8 cellular contexts compared by ENCODE assay signal in genomic region chr5:61167382-61167781, GRCh38. TPM values are rescaled to one million over a fixed set of nuclear protein-coding genes. Genes with fewer than 3 reads are reported as not detected.
DNase-seq lines count a peak whose midpoint lies in the region; ATAC-seq, FAIRE-seq and TF ChIP-seq lines count a peak whose summit lies in the region.

No MANE protein-coding gene starts in this region.

- CTCF ChIA-PET in BJ (lab: Yijun Ruan, JAX) (interaction anchor here (1.0 kb wide), 1 partner anchor 491 kb away, joined by 3 read pairs; no protein-coding TSS in a partner anchor), HepG2 (lab: Yijun Ruan, JAX; ENCODE audit: low intra/inter-chr PET ratio, low total read pairs) (no interaction called here)

- POLR2A ChIA-PET in BJ (lab: Charles Lee): no interaction called here
- POLR2A ChIA-PET in HepG2 (lab: Yijun Ruan, JAX): no interaction called here

- no peak overlapping the region for H3K27ac ChIP-seq in HepG2 (ENCODE audit: extremely low read length, insufficient read depth, low read length)

- peaks cover 5% of the 10 kb centered on the region for H3K79me2 ChIP-seq in HepG2 (ENCODE audit: insufficient read depth, low read length)

- H3K9me3 ChIP-seq in HAP-1 (no peaks in the 10 kb centered on the region), adipocyte (ENCODE audit: control insufficient read depth, low read length) (no peaks in the 10 kb centered on the region), HepG2 (ENCODE audit: low read length) (no peaks in the 10 kb centered on the region)

- H3K36me3 Mint-ChIP-seq in activated T-helper 2 cell treated with anti-CD3 and anti-CD28 coated beads, Interferon-gamma antibody, Interleukin-2, Interleukin-4, amounts not matched to agents 10 μg/mL and 5 μg/mL and 100 μg/mL, durations not matched to agents 14 hours and 24 hours and 36 hours (ENCODE audit: low read depth): peaks cover 3% of the 10 kb centered on the region

- DNase-seq in BJ (ENCODE audit: low read depth): no peak
- DNase-seq in HAP-1 (ENCODE audit: low spot score in 2 of 2): peak; percentile 6 to 13
- DNase-seq in adipocyte (ENCODE audit: low read depth): peak; percentile 58
- no peak for DNase-seq in HepG2 (ENCODE audit: low spot score)
- DNase-seq in NCI-H1105 treated with DMSO at 0.1 percent for 48 hours (lab: John Stamatoyannopoulos, UW): no peak
- DNase-seq in activated T-helper 2 cell treated with anti-CD3 and anti-CD28 coated beads, Interferon-gamma antibody, Interleukin-2, Interleukin-4, amounts not matched to agents 10 μg/mL and 5 μg/mL and 100 μg/mL, durations not matched to agents 14 hours and 24 hours and 36 hours (ENCODE audit: low spot score): no peak
- DNase-seq in activated CD4-positive, alpha-beta T cell treated with anti-CD3 and anti-CD28 coated beads for 48 hours: no peak

- no peak overlapping the region for H2AFZ ChIP-seq in HepG2 (ENCODE audit: low read length)

- H3K27me3 Mint-ChIP-seq in activated T-helper 2 cell treated with anti-CD3 and anti-CD28 coated beads, Interferon-gamma antibody, Interleukin-2, Interleukin-4, amounts not matched to agents 10 μg/mL and 5 μg/mL and 100 μg/mL, durations not matched to agents 14 hours and 24 hours and 36 hours (ENCODE audit: low read depth): no peaks in the 10 kb centered on the region

- no peak for TF ChIP-seq RAD21 in HepG2 (CRISPR knock-in tag; IDR thresholded peaks at IDR 0.05)

- H3K36me3 ChIP-seq in BJ (ENCODE audit: control insufficient read depth, insufficient read depth, low read length) (no peaks in the 10 kb centered on the region), HAP-1 (replicated peaks) (no peaks in the 10 kb centered on the region), adipocyte (ENCODE audit: control insufficient read depth, insufficient read depth, low read length, severe bottlenecking) (no peaks in the 10 kb centered on the region), HepG2 (replicated peaks in 1 of 2; ENCODE audit: control insufficient read depth in 1 of 2, insufficient read depth in 2 of 2, low read length in 2 of 2) (no peaks in the 10 kb centered on the region)

- TF ChIP-seq EP300 in HepG2 (IDR thresholded peaks at IDR 0.05; ENCODE audit: low read depth in 2 of 2, low read length in 2 of 2) (no peak), HepG2 (CRISPR knock-in tag; IDR thresholded peaks at IDR 0.05; ENCODE audit: borderline replicate concordance) (no peak)

- peaks cover 15% of the 10 kb centered on the region for H3K4me1 Mint-ChIP-seq in activated T-helper 2 cell treated with anti-CD3 and anti-CD28 coated beads, Interferon-gamma antibody, Interleukin-2, Interleukin-4, amounts not matched to agents 10 μg/mL and 5 μg/mL and 100 μg/mL, durations not matched to agents 14 hours and 24 hours and 36 hours (ENCODE audit: low read depth)

- ATAC-seq in HepG2 (no peak), GM19328 (IDR thresholded peaks at IDR 0.05; ENCODE audit: unreplicated experiment) (no peak)

- H4K20me1 ChIP-seq in HepG2 (ENCODE audit: insufficient read depth, low read length): no peaks in the 10 kb centered on the region

- H3K9me3 Mint-ChIP-seq in activated T-helper 2 cell treated with anti-CD3 and anti-CD28 coated beads, Interferon-gamma antibody, Interleukin-2, Interleukin-4, amounts not matched to agents 10 μg/mL and 5 μg/mL and 100 μg/mL, durations not matched to agents 14 hours and 24 hours and 36 hours: no peaks in the 10 kb centered on the region

- in situ Hi-C loops in HAP-1 (cut with MboI; ENCODE audit: low sequenced_read_pairs): no loop called here
- in situ Hi-C loops in HepG2 (cut with HindIII; ENCODE audit: extremely low pct_ligation_motif_present, low pct_unique_long_range_greater_than_20kb): no loop called here

- peak; percentile 40 for TF ChIP-seq CTCF in BJ (IDR thresholded peaks at IDR 0.05; ENCODE audit: insufficient read depth, low read depth, low read length)
- peak; percentile 41 for TF ChIP-seq CTCF in HepG2 (CRISPR knock-in tag; IDR thresholded peaks at IDR 0.05)

- no peak for FAIRE-seq in HepG2 (lab: Jason Lieb, UNC)

- H3K4me2 ChIP-seq in HepG2 (ENCODE audit: low read depth, low read length): no peak overlapping the region

- H3K4me3 Mint-ChIP-seq in activated T-helper 2 cell treated with anti-CD3 and anti-CD28 coated beads, Interferon-gamma antibody, Interleukin-2, Interleukin-4, amounts not matched to agents 10 μg/mL and 5 μg/mL and 100 μg/mL, durations not matched to agents 14 hours and 24 hours and 36 hours (ENCODE audit: low read depth): no peak overlapping the region

- BruUV-seq in HepG2 (replicated peaks; lab: Mats Ljungman, UMichigan): no TSS peak

- 65% methylated on average over 4 of the region's 4 CpGs for WGBS in HepG2 (ENCODE audit: low lambda C conversion rate)

- no peak overlapping the region for H3K27ac Mint-ChIP-seq in activated T-helper 2 cell treated with anti-CD3 and anti-CD28 coated beads, Interferon-gamma antibody, Interleukin-2, Interleukin-4, amounts not matched to agents 10 μg/mL and 5 μg/mL and 100 μg/mL, durations not matched to agents 14 hours and 24 hours and 36 hours

- H3K9ac ChIP-seq in adipocyte (ENCODE audit: low read length) (no peak overlapping the region), HepG2 (ENCODE audit: insufficient read depth, low read depth, low read length) (no peak overlapping the region)

- no peak overlapping the region for H3K4me3 ChIP-seq in BJ (ENCODE audit: low read depth, low read length)
- H3K4me3 ChIP-seq in HAP-1: no peak overlapping the region
- no peak overlapping the region for H3K4me3 ChIP-seq in adipocyte (ENCODE audit: low read length)
- H3K4me3 ChIP-seq in HepG2 (replicated peaks in 1 of 3; ENCODE audit: insufficient read depth in 1 of 3, low read depth in 2 of 3, low read length in 3 of 3): no peak overlapping the region

- no peak for TF ChIP-seq POLR2A in HepG2 (IDR thresholded peaks at IDR 0.05; ENCODE audit: insufficient read depth in 1 of 2, low read depth in 2 of 2, low read length in 2 of 2)

- H3K4me1 ChIP-seq in HAP-1 (no peaks in the 10 kb centered on the region), adipocyte (ENCODE audit: control insufficient read depth, insufficient read depth, low read length) (peaks cover 11% of the 10 kb centered on the region), HepG2 (ENCODE audit: insufficient read depth, low read length) (peaks cover 14% of the 10 kb centered on the region)

- intact Hi-C loops in HepG2 (cut with micrococcal nuclease; ENCODE audit: unreplicated experiment): loop anchor here (10.0 kb wide), 2 partner anchors 213 to 487 kb away; no protein-coding TSS in a partner anchor
- intact Hi-C loops in activated T-helper 2 cell treated with anti-CD3 and anti-CD28 coated beads, Interferon-gamma antibody, Interleukin-2, Interleukin-4, amounts not matched to agents 10 μg/mL and 5 μg/mL and 100 μg/mL, durations not matched to agents 14 hours and 24 hours and 36 hours (cut with micrococcal nuclease): loop anchor here (10.0 kb wide), 4 partner anchors 113 to 493 kb away; no protein-coding TSS in a partner anchor

- H3K27me3 ChIP-seq in BJ (ENCODE audit: control insufficient read depth, insufficient read depth, low read length) (no peaks in the 10 kb centered on the region), HAP-1 (ENCODE audit: low read depth) (no peaks in the 10 kb centered on the region), adipocyte (replicated peaks; ENCODE audit: control insufficient read depth, insufficient read depth, low read length) (no peaks in the 10 kb centered on the region), HepG2 (ENCODE audit: control insufficient read depth in 1 of 2, insufficient read depth in 2 of 2, low read length in 2 of 2) (no peaks in the 10 kb centered on the region)

TF ChIP-seq in HepG2, 621 proteins besides CTCF, POLR2A, EP300 and RAD21:
- TF ChIP-seq STAG1 (CRISPR knock-in tag; IDR thresholded peaks at IDR 0.05) (peak; percentile 57), MAFF (IDR thresholded peaks at IDR 0.05; ENCODE audit: low read depth, low read length) (peak; percentile 56; the same call in 1 of the 2 replicates), ZNF766 (CRISPR knock-in tag; IDR thresholded peaks at IDR 0.05; ENCODE audit: borderline replicate concordance) (no peak), NR2F1 (CRISPR knock-in tag; IDR thresholded peaks at IDR 0.05) (no peak), ZBTB7A (CRISPR knock-in tag; IDR thresholded peaks at IDR 0.05) (no peak), ZNF3 (CRISPR knock-in tag; IDR thresholded peaks at IDR 0.05) (0 out of 2 replicates have a peak, but pooled peaks have one; percentile 37), MAFK (conservative IDR thresholded peaks at IDR 0.05 in 1 of 2, IDR thresholded peaks at IDR 0.05 in 1 of 2; ENCODE audit: low read length in 2 of 2) (peak; percentile 10 to 62; a peak in 2 of 4 replicates)
TF ChIP-seq in HepG2: peak in this region for 4.

RNA-seq across cellular contexts. Expression of gene SMIM15, which starts 5.1 kb away (rescaled TPM):
- polyA plus RNA-seq in BJ (2011; rRNA removed) (30.4 and 42.0 TPM in 2 replicates), HepG2 (2011; rRNA removed) (12.7 and 13.0 TPM in 2 replicates)
- polyA minus RNA-seq in BJ (2011; rRNA and poly(A)+ RNA removed): 18.2 and 20.3 TPM in 2 replicates
- total RNA-seq in HepG2 (2016; rRNA removed; fragmentation: Illumina TruSeq; extraction: Trizol): 58.2 and 74.4 TPM in 2 replicates
- total RNA-seq in HepG2 (2016; cell fraction: cytosol; rRNA removed; fragmentation: Illumina TruSeq; extraction: Trizol; ENCODE audit: low read depth): 16.8 and 28.1 TPM in 2 replicates
- total RNA-seq in HepG2 (2016; cell fraction: insoluble cytoplasmic fraction; rRNA removed; fragmentation: Illumina TruSeq; extraction: Trizol): 57.5 and 78.2 TPM in 2 replicates
- 59.2 and 71.6 TPM in 2 replicates for total RNA-seq in HepG2 (2016; cell fraction: membrane; rRNA removed; fragmentation: Illumina TruSeq; extraction: Trizol)
- 22.4 and 25.8 TPM in 2 replicates for total RNA-seq in HepG2 (2016; cell fraction: nucleus; rRNA removed; fragmentation: Illumina TruSeq; extraction: Trizol)
- polyA plus RNA-seq in HepG2 (2011; cell fraction: cytosol; rRNA removed): 8.9 and 14.6 TPM in 2 replicates
- polyA plus RNA-seq in HepG2 (2011; cell fraction: nucleus; rRNA removed): 6.1 and 10.1 TPM in 2 replicates
- polyA plus RNA-seq in HepG2 (2012): 16.9 and 28.7 TPM in 2 replicates
- polyA plus RNA-seq in HepG2 (2016; cell fraction: cytosol; fragmentation: Illumina TruSeq; extraction: Trizol; ENCODE audit: low read depth): 17.0 and 28.8 TPM in 2 replicates
- polyA plus RNA-seq in HepG2 (2016; cell fraction: insoluble cytoplasmic fraction; fragmentation: Illumina TruSeq; extraction: Trizol; ENCODE audit: low read depth): 82.8 and 87.5 TPM in 2 replicates
- 42.8 and 57.4 TPM in 2 replicates for polyA plus RNA-seq in HepG2 (2016; cell fraction: membrane; fragmentation: Illumina TruSeq; extraction: Trizol; ENCODE audit: low read depth)
- 32.3 and 36.8 TPM in 2 replicates for polyA plus RNA-seq in HepG2 (2016; cell fraction: nucleus; fragmentation: Illumina TruSeq; extraction: Trizol; ENCODE audit: insufficient read depth, low read depth)
- 6.6 and 13.3 TPM in 2 replicates for polyA minus RNA-seq in HepG2 (2011; rRNA and poly(A)+ RNA removed; ENCODE audit: low replicate concordance)
- 10.6 and 16.7 TPM in 2 replicates for polyA minus RNA-seq in HepG2 (2011; cell fraction: cytosol; rRNA and poly(A)+ RNA removed)
- polyA minus RNA-seq in HepG2 (2011; cell fraction: nucleus; rRNA and poly(A)+ RNA removed): 12.1 and 16.0 TPM in 2 replicates
- total RNA-seq in activated T-helper 2 cell treated with anti-CD3 and anti-CD28 coated beads, Interferon-gamma antibody, Interleukin-2, Interleukin-4, amounts not matched to agents 10 μg/mL and 5 μg/mL and 100 μg/mL, durations not matched to agents 14 hours and 24 hours and 36 hours: 73.2 and 78.3 TPM in 2 replicates

Comparison
In these comparisons a context has a peak if more than half of its experiments do, and no peak if none do; other contexts are left out.
1. DNase-seq: peak in HAP-1 (2 of 2) and adipocyte (single experiment); none in BJ (single experiment), HepG2 (single experiment), NCI-H1105 treated with DMSO at 0.1 percent for 48 hours (single experiment), activated T-helper 2 cell treated with anti-CD3 and anti-CD28 coated beads, Interferon-gamma antibody, Interleukin-2, Interleukin-4, amounts not matched to agents 10 μg/mL and 5 μg/mL and 100 μg/mL, durations not matched to agents 14 hours and 24 hours and 36 hours (single experiment) and activated CD4-positive, alpha-beta T cell treated with anti-CD3 and anti-CD28 coated beads for 48 hours (single experiment).